Comparison of ENCODE assay signal across 12 cellular contexts in genomic region chr2:232568161-232568560, GRCh38. TPM values are rescaled to one million over a fixed set of nuclear protein-coding genes. Genes with fewer than 3 reads are reported as not detected.
DNase-seq lines count a peak whose midpoint lies in the region; FAIRE-seq and TF ChIP-seq lines count a peak whose summit lies in the region.
"Had no signal": no experiment of that assay in that cellular context is flagged by ENCODE, and none has a peak within 500 bp of the region (broad histone marks: within the 10 kb centered on the region; RNA-seq: fewer than 3 reads in every experiment).

No MANE protein-coding gene starts in this region.

- H4K8ac ChIP-seq in neuronal stem cell (ENCODE audit: low read depth, low read length), result no peak overlapping the region

- peaks cover 0 to 1% (median 0%) of the 10 kb centered on the region in 3 donors for H3K4me1 Mint-ChIP-seq in CD8-positive, alpha-beta memory T cell
- no peaks in the 10 kb centered on the region for H3K4me1 Mint-ChIP-seq in nephron progenitor cell

- H2BK120ac ChIP-seq in neuronal stem cell (ENCODE audit: low read depth, low read length), result no peak overlapping the region

- H2AFZ ChIP-seq in endothelial cell of umbilical vein (ENCODE audit: low read depth, low read length), result no peak overlapping the region
- H2AFZ ChIP-seq in osteoblast (ENCODE audit: low read length), result no peak overlapping the region
- no peak overlapping the region for H2AFZ ChIP-seq in neuronal stem cell (ENCODE audit: low read length)
- H2AFZ ChIP-seq: PC-9 had no signal

- H3K9me3 ChIP-seq in endothelial cell of umbilical vein (replicated peaks; ENCODE audit: control insufficient read depth, insufficient read depth, low read length) (no peaks in the 10 kb centered on the region), osteoblast (ENCODE audit: low read depth, low read length) (no peaks in the 10 kb centered on the region), neuronal stem cell (replicated peaks in 1 of 2; ENCODE audit: control insufficient read depth in 2 of 2, insufficient read depth in 1 of 2, low read depth in 1 of 2, low read length in 2 of 2) (no peaks in the 10 kb centered on the region)
- no peaks in the 10 kb centered on the region for H3K9me3 ChIP-seq in CD8-positive, alpha-beta memory T cell (ENCODE audit: low read length)
- H3K9me3 ChIP-seq: pancreas had no signal

- no CpG with 5 or more reads among the region's 5 CpGs for WGBS in neuronal stem cell (ENCODE audit: extremely low coverage in 2 of 2, insufficient read length in 2 of 2, insufficient replicate concordance in 1 of 2), 2 donors

- no peak for FAIRE-seq in endothelial cell of umbilical vein (lab: Jason Lieb, UNC)
- FAIRE-seq: pancreas had no signal

- H3K9me3 Mint-ChIP-seq in CD8-positive, alpha-beta memory T cell, result no peaks in the 10 kb centered on the region
- H3K9me3 Mint-ChIP-seq in nephron progenitor cell, result no peaks in the 10 kb centered on the region

- H3K27ac Mint-ChIP-seq in CD8-positive, alpha-beta memory T cell, result peak overlapping the region in 1 of 8 donors; percentile 35
- no peak overlapping the region for H3K27ac Mint-ChIP-seq in nephron progenitor cell

- H3K27ac ChIP-seq in endothelial cell of umbilical vein (ENCODE audit: insufficient read depth, low read depth, low read length) (no peak overlapping the region), osteoblast (ENCODE audit: low read depth, low read length) (peak overlapping the region; percentile 89), neuronal stem cell (replicated peaks; ENCODE audit: low read length) (no peak overlapping the region)
- no peak overlapping the region for H3K27ac ChIP-seq in CD8-positive, alpha-beta memory T cell (ENCODE audit: low read depth, low read length)
- H3K27ac ChIP-seq: pancreas, PC-9 had no signal

- intact Hi-C loops in endothelial cell of umbilical vein (cut with micrococcal nuclease), result no loop called here

- H4K20me1 ChIP-seq in endothelial cell of umbilical vein (replicated peaks; ENCODE audit: control insufficient read depth, extremely low read depth, insufficient read depth, low read length), result no peaks in the 10 kb centered on the region
- peaks cover 9% of the 10 kb centered on the region for H4K20me1 ChIP-seq in osteoblast (ENCODE audit: insufficient read depth, low read length)

- no peaks in the 10 kb centered on the region for H3K9me1 ChIP-seq in endothelial cell of umbilical vein (replicated peaks; ENCODE audit: control insufficient read depth, extremely low read depth, insufficient read depth, low read length)

- H3K23ac ChIP-seq in neuronal stem cell (ENCODE audit: low read depth, low read length, poor library complexity), result no peak overlapping the region

- no peak overlapping the region for H4K91ac ChIP-seq in neuronal stem cell (ENCODE audit: low read depth, low read length, poor library complexity)

- H3K9ac ChIP-seq in endothelial cell of umbilical vein (replicated peaks; ENCODE audit: extremely low read depth, insufficient read depth, low read length) (no peak overlapping the region), neuronal stem cell (ENCODE audit: low read depth, low read length, poor library complexity) (no peak overlapping the region)

- no peak overlapping the region for H3K4me3 Mint-ChIP-seq in CD8-positive, alpha-beta memory T cell
- H3K4me3 Mint-ChIP-seq in nephron progenitor cell, result no peak overlapping the region

- no peak overlapping the region for H3K4ac ChIP-seq in neuronal stem cell (ENCODE audit: low read length)

- H3K4me2 ChIP-seq in endothelial cell of umbilical vein (ENCODE audit: insufficient read depth, low read length) (no peak overlapping the region), osteoblast (ENCODE audit: insufficient read depth, low read length) (peak overlapping the region; percentile 53), neuronal stem cell (ENCODE audit: insufficient read depth, low read length, poor library complexity, severe bottlenecking) (no peak overlapping the region)
- H3K4me2 ChIP-seq: PC-9 had no signal

- no TSS peak for BruUV-seq in endothelial cell of umbilical vein (replicated peaks; lab: Mats Ljungman, UMichigan)

- H3K36me3 ChIP-seq in endothelial cell of umbilical vein (ENCODE audit: control insufficient read depth in 2 of 2, extremely low read depth in 1 of 2, insufficient read depth in 2 of 2, low read length in 2 of 2), result peaks cover 27 to 45% of the 10 kb centered on the region in 2 experiments
- peaks cover 70% of the 10 kb centered on the region for H3K36me3 ChIP-seq in osteoblast (ENCODE audit: insufficient read depth, low read length)
- H3K36me3 ChIP-seq in neuronal stem cell (replicated peaks in 1 of 2; ENCODE audit: control insufficient read depth in 2 of 2, insufficient read depth in 2 of 2, low read length in 2 of 2), result peaks cover 34 to 94% of the 10 kb centered on the region in 2 donors
- H3K36me3 ChIP-seq in CD8-positive, alpha-beta memory T cell (ENCODE audit: insufficient read depth, low read length), result peaks cover 54% of the 10 kb centered on the region

- dilution Hi-C loops in endothelial cell of umbilical vein (cut with MboI; ENCODE audit: extremely low pct_ligation_motif_present, low sequenced_read_pairs), result no loop called here

- H3K79me1 ChIP-seq in neuronal stem cell (ENCODE audit: low read depth, low read length), result no peaks in the 10 kb centered on the region

- DNase-seq in GM04503 (ENCODE audit: low read depth), result peak; percentile 86
- DNase-seq in NOMO-1 treated with DMSO at 0.1 percent for 48 hours (lab: John Stamatoyannopoulos, UW; ENCODE audit: unreplicated experiment), result peak; percentile 56
- DNase-seq in endothelial cell of umbilical vein (ENCODE audit: low read depth, low spot score), result no peak
- peak; percentile 90 for DNase-seq in osteoblast (ENCODE audit: insufficient read length, low spot score, missing footprints)
- DNase-seq in neuronal stem cell (ENCODE audit: low spot score), result no peak
- no peak for DNase-seq in epidermal melanocyte (ENCODE audit: insufficient read length, low spot score)
- no peak for DNase-seq in CD8-positive, alpha-beta memory T cell
- DNase-seq in nephron progenitor cell, result no peak
- DNase-seq: activated CD8-positive, alpha-beta memory T cell treated with anti-CD3 and anti-CD28 coated beads for 24 hours; NCI-H1105; pancreas had no signal

- CTCF ChIA-PET in endothelial cell of umbilical vein (lab: Charles Lee), result interaction anchor here (0.9 to 2.1 kb wide), 4 partner anchors 9 to 18 kb away, joined by 3 to 6 read pairs (median 4); partner anchors contain the start of genes EIF4E2 and TIGD1
- CTCF ChIA-PET in CD8-positive, alpha-beta memory T cell (lab: Charles Lee), result no interaction called here

- H3K27me3 ChIP-seq in endothelial cell of umbilical vein (ENCODE audit: control insufficient read depth in 2 of 2, insufficient read depth in 2 of 2, low read length in 2 of 2), result no peaks in the 10 kb centered on the region
- no peaks in the 10 kb centered on the region for H3K27me3 ChIP-seq in osteoblast (ENCODE audit: insufficient read depth, low read length)
- no peaks in the 10 kb centered on the region for H3K27me3 ChIP-seq in neuronal stem cell (ENCODE audit: control insufficient read depth in 3 of 3, insufficient read depth in 3 of 3, low read depth in 1 of 3, low read length in 3 of 3)
- no peaks in the 10 kb centered on the region for H3K27me3 ChIP-seq in CD8-positive, alpha-beta memory T cell (ENCODE audit: insufficient read depth, low read length, poor library complexity, severe bottlenecking)
- H3K27me3 ChIP-seq: pancreas had no signal

- TF ChIP-seq CTCF in endothelial cell of umbilical vein (IDR thresholded peaks at IDR 0.05; ENCODE audit: extremely low read depth in 1 of 2, insufficient read depth in 1 of 2, low read depth in 1 of 2, low read length in 2 of 2) (no peak), osteoblast (IDR thresholded peaks at IDR 0.05; ENCODE audit: extremely low read depth, low read depth, low read length) (no peak), nephron progenitor cell (IDR thresholded peaks at IDR 0.05) (no peak)

- H3K4me3 ChIP-seq in endothelial cell of umbilical vein (replicated peaks in 1 of 3; ENCODE audit: insufficient read depth in 1 of 3, low read depth in 1 of 3, low read length in 3 of 3) (no peak overlapping the region), osteoblast (ENCODE audit: insufficient read depth, low read length) (no peak overlapping the region), neuronal stem cell (ENCODE audit: low read length in 2 of 2) (no peak overlapping the region)
- no peak overlapping the region for H3K4me3 ChIP-seq in CD8-positive, alpha-beta memory T cell (ENCODE audit: low read length)
- H3K4me3 ChIP-seq: pancreas, PC-9 had no signal

- no peak overlapping the region for H2AK5ac ChIP-seq in neuronal stem cell (ENCODE audit: low read depth, low read length)

- H3K36me3 Mint-ChIP-seq in CD8-positive, alpha-beta memory T cell, result peaks cover 27 to 99% (median 35%) of the 10 kb centered on the region in 3 donors
- H3K36me3 Mint-ChIP-seq in nephron progenitor cell (ENCODE audit: low read depth), result peaks cover 81% of the 10 kb centered on the region

- no peaks in the 10 kb centered on the region for H3K27me3 Mint-ChIP-seq in CD8-positive, alpha-beta memory T cell
- no peaks in the 10 kb centered on the region for H3K27me3 Mint-ChIP-seq in nephron progenitor cell (ENCODE audit: low read depth, poor library complexity)

- no peak overlapping the region for H3K14ac ChIP-seq in neuronal stem cell (ENCODE audit: low read length)

- no peak overlapping the region for H2BK15ac ChIP-seq in neuronal stem cell (ENCODE audit: low read length)

- H2BK5ac ChIP-seq in neuronal stem cell (ENCODE audit: low read length), result no peak overlapping the region

- H3K79me2 ChIP-seq in endothelial cell of umbilical vein (ENCODE audit: control insufficient read depth, insufficient read depth, low read length) (no peaks in the 10 kb centered on the region), osteoblast (ENCODE audit: insufficient read depth, low read length) (peaks cover 5% of the 10 kb centered on the region)

- no peak overlapping the region for H2BK12ac ChIP-seq in neuronal stem cell (ENCODE audit: low read length)

- POLR2A ChIA-PET in endothelial cell of umbilical vein (lab: Charles Lee), result no interaction called here
- POLR2A ChIA-PET in CD8-positive, alpha-beta memory T cell (lab: Charles Lee), result no interaction called here

- H3K18ac ChIP-seq in neuronal stem cell (ENCODE audit: low read length), result no peak overlapping the region

- H3K4me1 ChIP-seq in endothelial cell of umbilical vein (ENCODE audit: control insufficient read depth, extremely low read depth, insufficient read depth, low read length), result no peaks in the 10 kb centered on the region
- peaks cover 18% of the 10 kb centered on the region for H3K4me1 ChIP-seq in osteoblast (ENCODE audit: insufficient read depth, low read length)
- H3K4me1 ChIP-seq in neuronal stem cell (ENCODE audit: control insufficient read depth in 2 of 2, insufficient read depth in 1 of 2, low read depth in 1 of 2, low read length in 2 of 2), result peaks cover 0 to 3% of the 10 kb centered on the region in 2 donors
- no peaks in the 10 kb centered on the region for H3K4me1 ChIP-seq in CD8-positive, alpha-beta memory T cell (ENCODE audit: insufficient read depth, low read length)

- no peak for TF ChIP-seq POLR2A in endothelial cell of umbilical vein (IDR thresholded peaks at IDR 0.05; ENCODE audit: low read depth, low read length)

RNA-seq across cellular contexts. Expression of gene EIF4E2, which starts 17.7 kb away (rescaled TPM):
- total RNA-seq in endothelial cell of umbilical vein (96.5 and 96.9 TPM in 2 replicates), osteoblast (70.6 and 83.7 TPM in 2 replicates)
- polyA plus RNA-seq in endothelial cell of umbilical vein, result 31.7 and 50.0 TPM in 2 replicates
- polyA plus RNA-seq in endothelial cell of umbilical vein (2011; cell fraction: cytosol; rRNA removed), result 51.9 and 59.4 TPM in 2 replicates
- 73.0 and 98.1 TPM in 2 replicates for polyA plus RNA-seq in endothelial cell of umbilical vein (2011; cell fraction: nucleus; rRNA removed)
- polyA plus RNA-seq in endothelial cell of umbilical vein (2012), result 130 and 144 TPM in 2 replicates
- 38.2 and 44.9 TPM in 2 replicates for polyA minus RNA-seq in endothelial cell of umbilical vein
- polyA minus RNA-seq in endothelial cell of umbilical vein (2011; cell fraction: cytosol; rRNA and poly(A)+ RNA removed), result 17.1 TPM
- 42.8 and 44.9 TPM in 2 replicates for polyA minus RNA-seq in endothelial cell of umbilical vein (2011; cell fraction: nucleus; rRNA and poly(A)+ RNA removed)
- 57.9 TPM for polyA plus RNA-seq in neuronal stem cell (2013, experiment 1 of 2)
- polyA plus RNA-seq in neuronal stem cell (2013, experiment 2 of 2), result 58.5 TPM
- 10 to 100 TPM; 68.8 to 76.5 TPM for total RNA-seq in CD8-positive, alpha-beta memory T cell
- polyA plus RNA-seq in CD8-positive, alpha-beta memory T cell, result 73.2 TPM

RNA-seq across cellular contexts. Expression of gene TIGD1, which starts 17.8 kb away (rescaled TPM):
- total RNA-seq in endothelial cell of umbilical vein (2.9 and 3.3 TPM in 2 replicates), osteoblast (5.8 and 6.8 TPM in 2 replicates)
- polyA plus RNA-seq in endothelial cell of umbilical vein, result 1.2 and 1.6 TPM in 2 replicates
- 1.5 TPM in 2 replicates for polyA plus RNA-seq in endothelial cell of umbilical vein (2011; cell fraction: cytosol; rRNA removed)
- 4.8 and 6.3 TPM in 2 replicates for polyA plus RNA-seq in endothelial cell of umbilical vein (2011; cell fraction: nucleus; rRNA removed)
- 1.9 and 2.7 TPM in 2 replicates for polyA plus RNA-seq in endothelial cell of umbilical vein (2012)
- polyA minus RNA-seq in endothelial cell of umbilical vein, result 3.1 and 3.8 TPM in 2 replicates
- 1.7 TPM for polyA minus RNA-seq in endothelial cell of umbilical vein (2011; cell fraction: cytosol; rRNA and poly(A)+ RNA removed)
- 8.4 and 10.9 TPM in 2 replicates for polyA minus RNA-seq in endothelial cell of umbilical vein (2011; cell fraction: nucleus; rRNA and poly(A)+ RNA removed)
- 10.3 TPM for polyA plus RNA-seq in neuronal stem cell (2013, experiment 1 of 2)
- 10.3 TPM for polyA plus RNA-seq in neuronal stem cell (2013, experiment 2 of 2)
- total RNA-seq in CD8-positive, alpha-beta memory T cell, result 1 to 10 TPM; 6.5 to 7.0 TPM
- polyA plus RNA-seq in CD8-positive, alpha-beta memory T cell, result 6.4 TPM

RNA-seq across cellular contexts. Expression of gene CHRNG, which starts 28.7 kb away (rescaled TPM):
- not detected in 2 replicates for total RNA-seq in endothelial cell of umbilical vein
- polyA plus RNA-seq in endothelial cell of umbilical vein, result not detected in 2 replicates
- polyA plus RNA-seq in endothelial cell of umbilical vein (2011; cell fraction: cytosol; rRNA removed), result not detected in 2 replicates
- polyA plus RNA-seq in endothelial cell of umbilical vein (2011; cell fraction: nucleus; rRNA removed), result not detected in 2 replicates
- polyA plus RNA-seq in endothelial cell of umbilical vein (2012), result not detected in 2 replicates
- polyA minus RNA-seq in endothelial cell of umbilical vein, result not detected in 2 replicates
- not detected for polyA minus RNA-seq in endothelial cell of umbilical vein (2011; cell fraction: cytosol; rRNA and poly(A)+ RNA removed)
- not detected in 2 replicates for polyA minus RNA-seq in endothelial cell of umbilical vein (2011; cell fraction: nucleus; rRNA and poly(A)+ RNA removed)
- not detected in 2 replicates for total RNA-seq in osteoblast
- not detected for polyA plus RNA-seq in neuronal stem cell (2013, experiment 1 of 2)
- polyA plus RNA-seq in neuronal stem cell (2013, experiment 2 of 2), result not detected
- total RNA-seq in CD8-positive, alpha-beta memory T cell, result not detected
- polyA plus RNA-seq in CD8-positive, alpha-beta memory T cell, result not detected
- total RNA-seq: pancreas, PC-9 had no signal
- polyA plus RNA-seq: pancreas had no signal

RNA-seq across cellular contexts. Expression of gene CHRND, which starts 42.2 kb away (rescaled TPM):
- total RNA-seq in endothelial cell of umbilical vein, result not detected in 2 replicates
- polyA plus RNA-seq in endothelial cell of umbilical vein, result not detected in 2 replicates
- not detected in 2 replicates for polyA plus RNA-seq in endothelial cell of umbilical vein (2011; cell fraction: cytosol; rRNA removed)
- not detected in 2 replicates for polyA plus RNA-seq in endothelial cell of umbilical vein (2011; cell fraction: nucleus; rRNA removed)
- polyA plus RNA-seq in endothelial cell of umbilical vein (2012), result not detected in 2 replicates
- polyA minus RNA-seq in endothelial cell of umbilical vein, result not detected in 2 replicates
- not detected for polyA minus RNA-seq in endothelial cell of umbilical vein (2011; cell fraction: cytosol; rRNA and poly(A)+ RNA removed)
- polyA minus RNA-seq in endothelial cell of umbilical vein (2011; cell fraction: nucleus; rRNA and poly(A)+ RNA removed), result not detected in 2 replicates
- total RNA-seq in osteoblast, result not detected in 2 replicates
- polyA plus RNA-seq in neuronal stem cell (2013, experiment 1 of 2), result 0.18 TPM
- polyA plus RNA-seq in neuronal stem cell (2013, experiment 2 of 2), result 0.14 TPM
- not detected for total RNA-seq in CD8-positive, alpha-beta memory T cell
- polyA plus RNA-seq in CD8-positive, alpha-beta memory T cell, result not detected
- total RNA-seq: PC-9 had no signal

RNA-seq across cellular contexts. Expression of gene PRSS56, which starts 48.0 kb away (rescaled TPM):
- total RNA-seq in endothelial cell of umbilical vein (not detected in 2 replicates), osteoblast (not detected in 2 replicates)
- not detected in 2 replicates for polyA plus RNA-seq in endothelial cell of umbilical vein
- not detected in 2 replicates for polyA plus RNA-seq in endothelial cell of umbilical vein (2011; cell fraction: cytosol; rRNA removed)
- not detected in 2 replicates for polyA plus RNA-seq in endothelial cell of umbilical vein (2011; cell fraction: nucleus; rRNA removed)
- not detected in 2 replicates for polyA plus RNA-seq in endothelial cell of umbilical vein (2012)
- not detected in 2 replicates for polyA minus RNA-seq in endothelial cell of umbilical vein
- polyA minus RNA-seq in endothelial cell of umbilical vein (2011; cell fraction: cytosol; rRNA and poly(A)+ RNA removed), result not detected
- not detected in 2 replicates for polyA minus RNA-seq in endothelial cell of umbilical vein (2011; cell fraction: nucleus; rRNA and poly(A)+ RNA removed)
- not detected for polyA plus RNA-seq in neuronal stem cell (2013, experiment 1 of 2)
- not detected for polyA plus RNA-seq in neuronal stem cell (2013, experiment 2 of 2)
- not detected for total RNA-seq in CD8-positive, alpha-beta memory T cell
- polyA plus RNA-seq in CD8-positive, alpha-beta memory T cell, result not detected
- total RNA-seq: pancreas, PC-9 had no signal

Comparison
In these comparisons a context has a peak if more than half of its experiments do, and no peak if none do; other contexts are left out.
1. DNase-seq: peak in GM04503 (single experiment), NOMO-1 treated with DMSO at 0.1 percent for 48 hours (single experiment) and osteoblast (single experiment); none in endothelial cell of umbilical vein (single experiment), neuronal stem cell (single experiment), epidermal melanocyte (single experiment), CD8-positive, alpha-beta memory T cell (0 of 5) and nephron progenitor cell (single experiment).